Comparison of ENCODE assay signal across 10 cellular contexts in genomic region chr4:155207534-155208257, GRCh38. TPM values are rescaled to one million over a fixed set of nuclear protein-coding genes. Genes with fewer than 3 reads are reported as not detected.
DNase-seq lines count a peak whose midpoint lies in the region; ATAC-seq and TF ChIP-seq lines count a peak whose summit lies in the region.
"Had no signal": no experiment of that assay in that cellular context is flagged by ENCODE, and none has a peak within 500 bp of the region (broad histone marks: within the 10 kb centered on the region; RNA-seq: fewer than 3 reads in every experiment).

No MANE protein-coding gene starts in this region.

- no peak for TF ChIP-seq POLR2A in transverse colon (IDR thresholded peaks at IDR 0.05)

- peak; percentile 73 for DNase-seq in NCI-H82 (lab: John Stamatoyannopoulos, UW)
- no peak for DNase-seq in NCI-H82 treated with DMSO at 0.1 percent for 48 hours (lab: John Stamatoyannopoulos, UW; ENCODE audit: unreplicated experiment)
- DNase-seq in dorsolateral prefrontal cortex = peak in 2 of 10 donors; percentile 38 to 43
- no peak for DNase-seq in lower lobe of right lung
- DNase-seq in transverse colon = peak; percentile 7
- DNase-seq in GM19240 (ENCODE audit: insufficient read length, low spot score) = no peak
- no peak for DNase-seq in CD4-positive, alpha-beta T cell
- DNase-seq: KBM-7 had no signal

- intact Hi-C loops in dorsolateral prefrontal cortex (cut with DNase I) (no loop called here), lower lobe of right lung (cut with DNase I) (no loop called here), transverse colon (cut with DNase I; ENCODE audit: low total_unique reads) (no loop called here)
- intact Hi-C loops in CD4-positive, alpha-beta T cell (cut with DNase I, micrococcal nuclease) = no loop called here

- no peaks in the 10 kb centered on the region for H3K9me3 Mint-ChIP-seq in CD4-positive, alpha-beta T cell

- WGBS in transverse colon (ENCODE audit: low coverage in 1 of 2), 2 donors = 5 to 8% methylated on average over 7 to 26 of the region's 26 CpGs

- peaks cover 61% of the 10 kb centered on the region for H3K27me3 Mint-ChIP-seq in CD4-positive, alpha-beta T cell

- in situ Hi-C loops in transverse colon (cut with MboI; ENCODE audit: low pct_ligation_motif_present in 1 of 4, low pct_unique_long_range_greater_than_20kb in 1 of 4, low sequenced_read_pairs in 3 of 4) = no loop called here

- peak overlapping the region in 5 of 59 donors; percentile 71 to 84 (median 77) for H3K27ac ChIP-seq in dorsolateral prefrontal cortex
- H3K27ac ChIP-seq in lower lobe of right lung = no peak overlapping the region
- H3K27ac ChIP-seq in transverse colon = no peak overlapping the region
- H3K27ac ChIP-seq in CD4-positive, alpha-beta T cell (ENCODE audit: low read depth, low read length) = no peak overlapping the region

- H3K4me1 Mint-ChIP-seq in CD4-positive, alpha-beta T cell (ENCODE audit: low read depth) = no peaks in the 10 kb centered on the region
- H3K4me1 Mint-ChIP-seq: memory B cell had no signal

- H3K9me3 ChIP-seq in lower lobe of right lung (no peaks in the 10 kb centered on the region), transverse colon (no peaks in the 10 kb centered on the region)
- H3K9me3 ChIP-seq in CD4-positive, alpha-beta T cell (ENCODE audit: control insufficient read depth, low read length) = no peaks in the 10 kb centered on the region

- H3K27ac Mint-ChIP-seq in CD4-positive, alpha-beta T cell = no peak overlapping the region
- H3K27ac Mint-ChIP-seq: memory B cell had no signal

- H3K36me3 ChIP-seq in lower lobe of right lung (no peaks in the 10 kb centered on the region), transverse colon (no peaks in the 10 kb centered on the region)

- no peak overlapping the region for H3K4me3 Mint-ChIP-seq in CD4-positive, alpha-beta T cell
- H3K4me3 Mint-ChIP-seq: memory B cell had no signal

- peaks cover 0 to 64% (median 41%) of the 10 kb centered on the region in 45 donors for H3K27me3 ChIP-seq in dorsolateral prefrontal cortex
- peaks cover 37% of the 10 kb centered on the region for H3K27me3 ChIP-seq in lower lobe of right lung (ENCODE audit: low read depth)
- H3K27me3 ChIP-seq in transverse colon = peaks cover 59% of the 10 kb centered on the region
- peaks cover 36% of the 10 kb centered on the region for H3K27me3 ChIP-seq in CD4-positive, alpha-beta T cell (ENCODE audit: control insufficient read depth, insufficient read depth, low read length)

- POLR2A ChIA-PET in CD4-positive, alpha-beta T cell (lab: Charles Lee) = no interaction called here

- TF ChIP-seq CTCF in dorsolateral prefrontal cortex (IDR thresholded peaks at IDR 0.05 in 54 of 56, conservative IDR thresholded peaks at IDR 0.05 in 2 of 56; ENCODE audit: low read depth in 1 of 56, partially characterized antibody in 56 of 56) = peak in 3 of 56 donors; percentile 15 to 29 (median 27)
- TF ChIP-seq CTCF in lower lobe of right lung (IDR thresholded peaks at IDR 0.05) = no peak
- peak in 3 of 5 experiments; percentile 20 to 55 (median 31) for TF ChIP-seq CTCF in transverse colon (IDR thresholded peaks at IDR 0.05)
- no peak for TF ChIP-seq CTCF in CD4-positive, alpha-beta T cell (IDR thresholded peaks at IDR 0.05)

- peak overlapping the region; percentile 17 to 73 (median 51) for H3K4me3 ChIP-seq in dorsolateral prefrontal cortex
- peak overlapping the region; percentile 29 for H3K4me3 ChIP-seq in lower lobe of right lung
- H3K4me3 ChIP-seq in transverse colon = peak overlapping the region in 3 of 4 donors; percentile 12 to 33 (median 22)

- no peak for TF ChIP-seq EP300 in transverse colon (IDR thresholded peaks at IDR 0.05; ENCODE audit: low read depth)

- no peaks in the 10 kb centered on the region for H3K36me3 Mint-ChIP-seq in CD4-positive, alpha-beta T cell (ENCODE audit: low read depth)
- H3K36me3 Mint-ChIP-seq: memory B cell had no signal

- CTCF ChIA-PET in CD4-positive, alpha-beta T cell (lab: Charles Lee) = no interaction called here

- ATAC-seq in lower lobe of right lung (peak; percentile 35 to 38), HG03469 (IDR thresholded peaks at IDR 0.05; ENCODE audit: unreplicated experiment) (no peak)
- ATAC-seq in CD4-positive, alpha-beta T cell (ENCODE audit: poor library complexity) = no peak

- peaks cover 8% of the 10 kb centered on the region for H3K4me1 ChIP-seq in lower lobe of right lung
- H3K4me1 ChIP-seq in transverse colon = peaks cover 0 to 12% (median 5%) of the 10 kb centered on the region in 4 donors

RNA-seq across cellular contexts. Expression of gene NPY2R, which starts 0.7 kb away (rescaled TPM):
- total RNA-seq in dorsolateral prefrontal cortex (10 to 100 TPM in 2 of 120 experiments, 1 to 10 TPM in 106, under 1 TPM in 12; 0.34 to 12.8 (median 1.8) TPM), lower lobe of right lung (0.27 TPM), transverse colon (1 to 10 TPM in 1 of 4 donors, under 1 TPM in 2, not detected in 1; 0.64 to 9.3 (median 1.00) TPM)
- total RNA-seq in CD4-positive, alpha-beta T cell = not detected

Comparison
In these comparisons a context has a peak if more than half of its experiments do, and no peak if none do; other contexts are left out.
1. DNase-seq: peak in NCI-H82 (single experiment) and transverse colon (single experiment); none in NCI-H82 treated with DMSO at 0.1 percent for 48 hours (single experiment), lower lobe of right lung (single experiment), GM19240 (single experiment) and CD4-positive, alpha-beta T cell (0 of 10).
2. CTCF ChIP-seq: peak in transverse colon (3 of 5); none in lower lobe of right lung (single experiment) and CD4-positive, alpha-beta T cell (single experiment).
3. ATAC-seq: peak in lower lobe of right lung (2 of 2); none in HG03469 (single experiment) and CD4-positive, alpha-beta T cell (single experiment).
4. Peak in every context shown above with its lines, with median percentiles within 50 percentile points of each other: H3K4me3 ChIP-seq.